Comparison of ENCODE assay signal across 8 cellular contexts in the genomic region with DNA sequence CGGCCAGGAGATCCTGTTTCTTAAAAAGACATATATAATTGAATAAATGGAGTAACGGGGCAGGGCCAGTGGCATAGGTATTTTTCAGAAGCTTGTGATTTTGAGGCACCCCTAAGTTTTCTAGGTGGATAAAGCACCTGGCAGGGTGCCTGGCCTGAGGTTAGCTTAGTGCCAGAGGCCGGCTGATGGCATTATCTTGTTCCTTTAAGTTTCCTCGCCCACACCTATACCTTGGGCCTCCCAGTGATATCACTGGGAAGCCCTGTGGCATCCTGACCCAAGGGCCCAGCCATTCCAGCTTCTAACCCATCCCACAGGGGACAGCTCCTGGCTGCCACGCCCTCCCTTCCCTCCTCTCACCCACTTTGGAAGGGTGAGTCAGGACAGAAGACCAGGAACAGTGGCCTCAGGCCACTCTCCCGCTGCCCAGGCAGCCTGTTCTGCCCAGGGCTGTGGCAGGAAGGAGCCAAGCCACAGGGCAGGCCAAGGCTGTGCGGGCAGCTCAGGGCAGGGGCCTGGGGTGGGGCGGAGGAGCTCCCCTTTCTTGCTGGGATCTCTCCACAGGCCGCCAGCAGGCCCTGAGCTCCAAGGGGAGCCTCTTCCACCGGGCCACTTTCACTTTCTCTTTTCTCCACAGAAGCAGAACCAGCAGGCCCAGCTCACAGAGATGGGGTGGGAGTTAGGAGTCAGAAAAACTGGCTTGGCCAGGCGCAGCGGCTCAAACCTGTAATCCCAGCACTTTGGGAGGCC.
A peak's percentile ranks its signal among the peaks of the same experiment; 100 is the strongest.
DNase-seq lines count a peak whose midpoint lies in the region; ATAC-seq and TF ChIP-seq lines count a peak whose summit lies in the region.

No MANE protein-coding gene starts in this region.

- ATAC-seq in T-helper 17 cell, result no peak
- ATAC-seq in stimulated activated effector memory CD8-positive, alpha-beta T cell treated with anti-CD3 and anti-CD28 coated beads, Interleukin-12 subunit alpha, Interleukin-12 subunit beta, amount 100 ng/mL, for 72 hours, result no peak
- no peak for ATAC-seq in HG02763 (IDR thresholded peaks at IDR 0.05; ENCODE audit: unreplicated experiment)
- no peak for ATAC-seq in GM21360 (IDR thresholded peaks at IDR 0.05; ENCODE audit: unreplicated experiment)

- H3K9me3 ChIP-seq in T-helper 17 cell (ENCODE audit: control insufficient read depth, low read length, poor library complexity, severe bottlenecking), result no peaks in the 10 kb centered on the region

- H3K4me3 ChIP-seq in AG10803 (ENCODE audit: low read length) (peak overlapping the region; percentile 53), HFF-Myc (replicated peaks; ENCODE audit: low read depth, low read length) (peak overlapping the region; percentile 34), cardiac fibroblast (replicated peaks in 1 of 2; ENCODE audit: low read depth in 2 of 2, low read length in 2 of 2) (peak overlapping the region in 1 of 2 donors; percentile 41)

- H3K27me3 Mint-ChIP-seq in T-helper 17 cell, result no peaks in the 10 kb centered on the region

- TF ChIP-seq CTCF in AG10803 (conservative IDR thresholded peaks at IDR 0.05; ENCODE audit: low read length) (no peak), HFF-Myc (IDR thresholded peaks at IDR 0.05; ENCODE audit: low read depth, low read length, missing control alignments) (no peak), cardiac fibroblast (IDR thresholded peaks at IDR 0.05; ENCODE audit: low read depth, low read length) (no peak)

- DNase-seq in AG10803 (ENCODE audit: low read depth), result peak; percentile 75
- no peak for DNase-seq in HFF-Myc (ENCODE audit: extremely low read depth, low read depth)
- DNase-seq in T-helper 17 cell, result no peak
- DNase-seq in cardiac fibroblast (ENCODE audit: low read depth in 2 of 2), result peak; percentile 73 to 78
- DNase-seq in left kidney (ENCODE audit: low read depth, low spot score), result peak; percentile 76
- peak in 1 of 2 donors; percentile 54 for DNase-seq in stimulated activated effector memory CD8-positive, alpha-beta T cell treated with anti-CD3 and anti-CD28 coated beads, Interleukin-12 subunit alpha, Interleukin-12 subunit beta, amount 100 ng/mL, for 72 hours (ENCODE audit: low spot score in 2 of 2)

- H3K4me3 Mint-ChIP-seq in T-helper 17 cell, result peak overlapping the region; percentile 33
- H3K4me3 Mint-ChIP-seq in stimulated activated effector memory CD8-positive, alpha-beta T cell treated with anti-CD3 and anti-CD28 coated beads, Interleukin-12 subunit alpha, Interleukin-12 subunit beta, amount 100 ng/mL, for 72 hours, result peak overlapping the region; percentile 45

- H3K27ac Mint-ChIP-seq in T-helper 17 cell, result peak overlapping the region; percentile 92
- H3K27ac Mint-ChIP-seq in stimulated activated effector memory CD8-positive, alpha-beta T cell treated with anti-CD3 and anti-CD28 coated beads, Interleukin-12 subunit alpha, Interleukin-12 subunit beta, amount 100 ng/mL, for 72 hours, result peak overlapping the region; percentile 87

- H3K9me3 Mint-ChIP-seq in stimulated activated effector memory CD8-positive, alpha-beta T cell treated with anti-CD3 and anti-CD28 coated beads, Interleukin-12 subunit alpha, Interleukin-12 subunit beta, amount 100 ng/mL, for 72 hours, result no peaks in the 10 kb centered on the region

- peaks cover 35% of the 10 kb centered on the region for H3K4me1 Mint-ChIP-seq in T-helper 17 cell
- H3K4me1 Mint-ChIP-seq in stimulated activated effector memory CD8-positive, alpha-beta T cell treated with anti-CD3 and anti-CD28 coated beads, Interleukin-12 subunit alpha, Interleukin-12 subunit beta, amount 100 ng/mL, for 72 hours, result peaks cover 52% of the 10 kb centered on the region

- H3K36me3 Mint-ChIP-seq in T-helper 17 cell (ENCODE audit: low read depth), result peaks cover 4% of the 10 kb centered on the region
- H3K36me3 Mint-ChIP-seq in stimulated activated effector memory CD8-positive, alpha-beta T cell treated with anti-CD3 and anti-CD28 coated beads, Interleukin-12 subunit alpha, Interleukin-12 subunit beta, amount 100 ng/mL, for 72 hours, result peaks cover 11% of the 10 kb centered on the region

Comparison
In these comparisons a context has a peak if more than half of its experiments do, and no peak if none do; other contexts are left out.
1. DNase-seq: peak in AG10803 (single experiment), cardiac fibroblast (2 of 2) and left kidney (single experiment); none in HFF-Myc (single experiment) and T-helper 17 cell (0 of 3).